In genomic region chr22:20908717-20909116, GRCh38 we compare ENCODE assay signal across 1 cellular context. TPM values are rescaled to one million over a fixed set of nuclear protein-coding genes. Genes with fewer than 3 reads are reported as not detected.
"Had no signal": no experiment of that assay in that cellular context is flagged by ENCODE, and none has a peak within 500 bp of the region (broad histone marks: within the 10 kb centered on the region; RNA-seq: fewer than 3 reads in every experiment).

No MANE protein-coding gene starts in this region.

RNA-seq across cellular contexts. Expression of gene AIFM3, which starts 58.3 kb away (rescaled TPM):
- total RNA-seq: vagina had no signal
